ENCODE assay signal across 12 cellular contexts in the genomic region with DNA sequence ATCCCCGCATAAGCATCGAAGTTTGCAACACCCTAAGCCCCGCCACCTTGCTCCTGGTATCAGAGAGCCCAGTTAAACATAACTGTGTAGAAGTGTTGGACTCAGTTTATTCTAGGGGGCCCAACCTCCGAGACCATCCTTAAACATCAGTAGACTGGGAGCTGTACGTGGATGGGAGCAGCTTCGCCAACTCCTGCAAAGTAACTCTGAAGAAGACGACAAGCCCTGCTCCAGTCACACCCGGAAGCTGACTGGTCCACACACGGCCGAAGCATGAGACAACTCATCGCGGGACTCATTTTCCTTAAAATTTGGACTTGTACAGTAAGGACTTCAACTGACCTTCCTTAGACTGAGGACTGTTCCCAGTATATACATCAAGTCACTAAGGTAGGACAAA. TPM values are rescaled to one million over a fixed set of nuclear protein-coding genes. Genes with fewer than 3 reads are reported as not detected.
DNase-seq lines count a peak whose midpoint lies in the region; TF ChIP-seq lines count a peak whose summit lies in the region.
"Not testable (repeated sequence)": the region's sequence is repeated elsewhere in the genome, so short reads cannot be mapped to it uniquely, and the experiment has no call there.
"Had no signal": no experiment of that assay in that cellular context is flagged by ENCODE, and none has a peak within 500 bp of the region (broad histone marks: within the 10 kb centered on the region; RNA-seq: fewer than 3 reads in every experiment).

No MANE protein-coding gene starts in this region.

- peak overlapping the region; percentile 57 for H3K14ac ChIP-seq in trophoblast cell (ENCODE audit: low read length)

- peak overlapping the region; percentile 25 for H3K18ac ChIP-seq in trophoblast cell (ENCODE audit: low read length)

- peak overlapping the region; percentile 30 for H2BK120ac ChIP-seq in trophoblast cell (ENCODE audit: insufficient read depth, low read length, poor library complexity)

- H3K27me3 Mint-ChIP-seq in Caco-2 (ENCODE audit: insufficient read depth, unreplicated experiment); chondrocyte (ENCODE audit: low read depth): not testable (repeated sequence)

- H2AFZ ChIP-seq in trophoblast cell (ENCODE audit: insufficient read depth, low read length, poor library complexity), result not testable (repeated sequence)

- DNase-seq in Caco-2, result not testable (repeated sequence)
- peak; percentile 28 for DNase-seq in chondrocyte (ENCODE audit: low spot score)
- peak; percentile 60 for DNase-seq in cardiac septum (ENCODE audit: low spot score)
- peak; percentile 37 for DNase-seq in mesenteric fat pad (ENCODE audit: low spot score)
- DNase-seq in trophoblast cell, result peak in 1 of 2 donors; percentile 25
- peak; percentile 17 for DNase-seq in spleen

- intact Hi-C loops in Caco-2 (cut with micrococcal nuclease; ENCODE audit: unreplicated experiment), result loop anchor here (2.0 kb wide), 2 partner anchors 21 to 41 kb away; partner anchors contain the start of gene PKNOX1
- intact Hi-C loops in cardiac septum (cut with DNase I); spleen (cut with DNase I; ENCODE audit: low total_unique reads): not testable (repeated sequence)

- H4K12ac ChIP-seq in trophoblast cell (ENCODE audit: low read depth, low read length), result peak overlapping the region; percentile 27

- POLR2A ChIA-PET in Caco-2 (lab: Charles Lee), result interaction anchor here (0.6 kb wide), 1 partner anchor 38 kb away, joined by 3 read pairs; no protein-coding TSS in a partner anchor
- POLR2A ChIA-PET in HEK293 (lab: Yijun Ruan, JAX), result not testable (repeated sequence)

- peak overlapping the region; percentile 84 for H4K8ac ChIP-seq in trophoblast cell (ENCODE audit: low read depth, low read length)

- peaks cover 58% of the 10 kb centered on the region for H3K4me1 ChIP-seq in Caco-2
- H3K4me1 ChIP-seq in HEK293 (ENCODE audit: control insufficient read depth, insufficient read depth, low read length); spleen: not testable (repeated sequence)
- peaks cover 26 to 35% of the 10 kb centered on the region in 2 experiments for H3K4me1 ChIP-seq in trophoblast cell (ENCODE audit: control insufficient read depth in 1 of 2, insufficient read depth in 2 of 2, low read length in 2 of 2)

- peak overlapping the region; percentile 97 for H3K4me3 Mint-ChIP-seq in Caco-2 (ENCODE audit: unreplicated experiment)
- not testable (repeated sequence) for H3K4me3 Mint-ChIP-seq in chondrocyte (ENCODE audit: unreplicated experiment)

- H3K79me1 ChIP-seq in trophoblast cell (ENCODE audit: low read length), result peaks cover 69% of the 10 kb centered on the region

- CTCF ChIA-PET in Caco-2 (lab: Charles Lee), result interaction anchor here (0.9 kb wide), 1 partner anchor 22 kb away, joined by 3 read pairs; no protein-coding TSS in a partner anchor
- CTCF ChIA-PET in HEK293 (lab: Yijun Ruan, JAX), result not testable (repeated sequence)

- H3K9me3 ChIP-seq in Caco-2; HEK293 (ENCODE audit: control insufficient read depth, insufficient read depth, low read depth, low read length); trophoblast cell (ENCODE audit: insufficient read depth, low read depth, low read length); spleen: not testable (repeated sequence)

- H3K23ac ChIP-seq in trophoblast cell (ENCODE audit: low read length), result not testable (repeated sequence)

- peak overlapping the region; percentile 85 for H3K4me2 ChIP-seq in trophoblast cell (ENCODE audit: low read length)

- not testable (repeated sequence) for H2AK5ac ChIP-seq in trophoblast cell (ENCODE audit: low read length)

- not testable (repeated sequence) for H3K36me3 ChIP-seq in Caco-2 (ENCODE audit: control insufficient read depth, insufficient read depth, low read length); HEK293 (ENCODE audit: control insufficient read depth in 2 of 2, insufficient read depth in 1 of 2, low read length in 2 of 2); spleen
- peaks cover 11 to 22% of the 10 kb centered on the region in 2 experiments for H3K36me3 ChIP-seq in trophoblast cell (ENCODE audit: control insufficient read depth in 1 of 2, insufficient read depth in 2 of 2, low read length in 2 of 2)

- peak overlapping the region; percentile 99 for H3K27ac Mint-ChIP-seq in Caco-2 (ENCODE audit: unreplicated experiment)
- H3K27ac Mint-ChIP-seq in chondrocyte (ENCODE audit: unreplicated experiment), result not testable (repeated sequence)

- H3K36me3 Mint-ChIP-seq in Caco-2 (ENCODE audit: insufficient read depth, unreplicated experiment), result peaks cover 76% of the 10 kb centered on the region
- not testable (repeated sequence) for H3K36me3 Mint-ChIP-seq in chondrocyte (ENCODE audit: low read depth)

- TF ChIP-seq CTCF in Caco-2 (IDR thresholded peaks at IDR 0.05; ENCODE audit: insufficient read depth in 1 of 2, low read depth in 1 of 2, low read length in 1 of 2, severe bottlenecking in 1 of 2, unreplicated experiment in 1 of 2); HEK293 (tag by site-specific recombination; IDR thresholded peaks at IDR 0.05); chondrocyte (IDR thresholded peaks at IDR 0.05); spleen (IDR thresholded peaks at IDR 0.05 in 8 of 11, conservative IDR thresholded peaks at IDR 0.05 in 3 of 11): not testable (repeated sequence)

- H3K9me3 Mint-ChIP-seq in Caco-2 (ENCODE audit: unreplicated experiment); chondrocyte (ENCODE audit: low read depth): not testable (repeated sequence)

- not testable (repeated sequence) for TF ChIP-seq POLR2A in spleen (IDR thresholded peaks at IDR 0.05)

- peak overlapping the region; percentile 91 for H2BK5ac ChIP-seq in trophoblast cell (ENCODE audit: low read depth, low read length, poor library complexity)

- H3K79me2 ChIP-seq in trophoblast cell (ENCODE audit: control insufficient read depth, insufficient read depth, low read length, poor library complexity), result peaks cover 30% of the 10 kb centered on the region

- WGBS in trophoblast cell (ENCODE audit: extremely low coverage, insufficient coverage, insufficient read length), result no CpG with 5 or more reads among the region's 12 CpGs
- 90 to 98% (median 97%) methylated on average over 12 of the region's 12 CpGs for WGBS in spleen, 5 donors

- H3K9ac ChIP-seq in trophoblast cell (ENCODE audit: low read length), result peak overlapping the region; percentile 89

- peak overlapping the region; percentile 97 for H3K4ac ChIP-seq in trophoblast cell (ENCODE audit: low read depth, low read length)

- BruUV-seq in Caco-2 (replicated peaks; lab: Mats Ljungman, UMichigan), result not testable (repeated sequence)

- H3K4me1 Mint-ChIP-seq in Caco-2 (ENCODE audit: low read depth, unreplicated experiment), result peaks cover 35% of the 10 kb centered on the region
- not testable (repeated sequence) for H3K4me1 Mint-ChIP-seq in chondrocyte (ENCODE audit: low read depth)

- H3K27me3 ChIP-seq in Caco-2 (replicated peaks; ENCODE audit: control insufficient read depth, insufficient read depth, low read length); trophoblast cell (ENCODE audit: insufficient read depth, low read length); spleen (replicated peaks in 1 of 7): not testable (repeated sequence)

- H3K4me3 ChIP-seq in Caco-2 (ENCODE audit: low read depth, low read length), result peak overlapping the region; percentile 23
- H3K4me3 ChIP-seq in HEK293 (ENCODE audit: low read depth, low read length); spleen: not testable (repeated sequence)
- H3K4me3 ChIP-seq in trophoblast cell (ENCODE audit: low read depth, low read length), result peak overlapping the region; percentile 73

- H4K91ac ChIP-seq in trophoblast cell (ENCODE audit: low read depth, low read length), result peak overlapping the region; percentile 87

- H2BK12ac ChIP-seq in trophoblast cell (ENCODE audit: low read length), result peak overlapping the region; percentile 44

- not testable (repeated sequence) for H3K27ac ChIP-seq in HEK293 (ENCODE audit: extremely low read depth, low read depth, low read length)
- H3K27ac ChIP-seq in trophoblast cell (ENCODE audit: low read depth, low read length) (peak overlapping the region; percentile 96), spleen (peak overlapping the region in 1 of 8 donors; percentile 2)

TF ChIP-seq in HEK293, 187 proteins besides CTCF, POLR2A, EP300 and RAD21:
- peak; percentile 16; the same call in 1 of the 2 replicates for TF ChIP-seq ZNF707 (tag by site-specific recombination; IDR thresholded peaks at IDR 0.05)
TF ChIP-seq in HEK293: peak in this region for 1; not testable (repeated sequence) for 186.

RNA-seq across cellular contexts. Expression of gene ERVH48-1, which starts 8.5 kb away (rescaled TPM):
- total RNA-seq in Caco-2 (2022), result 37.9 and 47.7 TPM in 2 replicates
- not detected in 3 replicates for total RNA-seq in chondrocyte
- not detected for total RNA-seq in cardiac septum
- total RNA-seq in mesenteric fat pad, result not detected
- 132 and 143 TPM in 2 replicates for polyA plus RNA-seq in trophoblast cell (2013)
- not detected for total RNA-seq in spleen
- under 1 TPM in 1 of 3 donors, not detected in 2; 0.05 TPM for polyA plus RNA-seq in spleen
- total RNA-seq: GM12878, H4, HepG2 had no signal
- polyA plus RNA-seq: AG04450, IgD-negative memory B cell had no signal

RNA-seq across cellular contexts. Expression of gene PKNOX1, which starts 40.4 kb away (rescaled TPM):
- total RNA-seq in Caco-2 (2022), result 10.7 TPM in 2 replicates
- 12.0 to 12.9 TPM (median 12.0 TPM) in 3 replicates for total RNA-seq in chondrocyte
- 11.3 TPM for total RNA-seq in cardiac septum
- total RNA-seq in mesenteric fat pad, result 18.1 TPM
- polyA plus RNA-seq in trophoblast cell (2013), result 13.4 and 13.7 TPM in 2 replicates
- total RNA-seq in spleen, result 10 to 100 TPM; 11.1 to 21.2 (median 17.3) TPM
- 10 to 100 TPM in 1 of 3 donors, 1 to 10 TPM in 2; 7.3 to 10.1 (median 8.7) TPM for polyA plus RNA-seq in spleen

RNA-seq across cellular contexts. Expression of gene NDUFV3, which starts 40.9 kb away (rescaled TPM):
- total RNA-seq in Caco-2 (2022) (32.5 and 33.8 TPM in 2 replicates), chondrocyte (41.7 to 50.6 TPM (median 42.9 TPM) in 3 replicates), cardiac septum (46.7 TPM), mesenteric fat pad (40.8 TPM), spleen (10 to 100 TPM; 27.2 to 38.8 (median 37.1) TPM)
- polyA plus RNA-seq in trophoblast cell (2013), result 27.2 and 27.8 TPM in 2 replicates
- polyA plus RNA-seq in spleen, result 10 to 100 TPM; 12.0 to 18.7 (median 12.1) TPM

RNA-seq across cellular contexts. Expression of gene WDR4, which starts 54.6 kb away (rescaled TPM):
- total RNA-seq in Caco-2 (2022) (35.0 and 35.4 TPM in 2 replicates), chondrocyte (9.6 to 12.2 TPM (median 11.5 TPM) in 3 replicates), cardiac septum (8.6 TPM), mesenteric fat pad (18.6 TPM), spleen (10 to 100 TPM; 11.2 to 31.3 (median 20.7) TPM)
- polyA plus RNA-seq in trophoblast cell (2013), result 9.7 and 10.0 TPM in 2 replicates
- 10 to 100 TPM in 2 of 3 donors, 1 to 10 TPM in 1; 6.1 to 17.4 (median 11.6) TPM for polyA plus RNA-seq in spleen

Comparison
In these comparisons a context has a peak if more than half of its experiments do, and no peak if none do; other contexts are left out.
1. RNA of gene ERVH48-1, which starts 8.5 kb away (total RNA-seq): 37.9 to 47.7 TPM in Caco-2; not detected in chondrocyte, not detected in cardiac septum (single experiment), not detected in mesenteric fat pad (single experiment) and not detected in spleen; every median in the first group is over 10 times any median in the second.